ENCODE assay signal across 30 cellular contexts in the genomic region with DNA sequence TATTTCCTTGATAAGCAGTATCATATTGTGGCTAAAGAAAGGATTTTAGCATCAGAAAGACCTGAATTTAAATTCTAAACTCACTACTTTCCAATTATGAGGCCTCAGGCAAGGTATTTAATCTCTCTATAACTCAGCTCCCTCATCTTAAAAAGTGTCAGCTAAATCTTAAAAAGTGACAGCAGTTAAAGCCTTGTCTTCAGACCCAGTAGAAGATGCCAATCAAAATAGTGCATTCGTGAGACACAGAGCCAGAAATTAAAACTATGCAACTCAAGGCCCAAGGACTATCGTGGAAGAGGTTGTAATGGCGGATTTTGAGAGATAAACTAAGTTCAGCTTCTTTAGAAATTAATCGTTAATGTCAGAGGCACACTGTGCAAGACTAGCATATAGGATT.
"Had no signal": no experiment of that assay in that cellular context is flagged by ENCODE, and none has a peak within 500 bp of the region (broad histone marks: within the 10 kb centered on the region; RNA-seq: fewer than 3 reads in every experiment).

No MANE protein-coding gene starts in this region.

- H3K36me3 Mint-ChIP-seq: activated naive CD4-positive, alpha-beta T cell treated with anti-CD3 and anti-CD28 coated beads, Interleukin-2, amount 50 U/mL, for 72 hours; WTC11 had no signal

- ATAC-seq: activated CD4-positive, alpha-beta T cell treated with anti-CD3 and anti-CD28 coated beads for 36 hours; activated CD4-positive, CD25-positive, alpha-beta regulatory T cell treated with anti-CD3 and anti-CD28 coated beads, Interleukin-2, amount 50 U/mL, for 24 hours; activated CD8-positive, alpha-beta T cell treated with anti-CD3 and anti-CD28 coated beads, Interleukin-2, amount 10 ng/mL, durations not matched to agents 7 days and 5 days; activated naive CD4-positive, alpha-beta T cell treated with anti-CD3 and anti-CD28 coated beads, Interleukin-2, amount 50 U/mL, for 72 hours; body of pancreas had no signal

- FAIRE-seq: astrocyte had no signal

- H3K4me2 ChIP-seq: KMS-11 had no signal

- H3K36me3 ChIP-seq: adrenal gland, breast epithelium had no signal

- H3K27me3 ChIP-seq: adrenal gland, body of pancreas, breast epithelium had no signal

- DNase-seq: activated CD4-positive, alpha-beta T cell treated with anti-CD3 and anti-CD28 coated beads for 36 hours; activated CD4-positive, alpha-beta T cell treated with anti-CD3 and anti-CD28 coated beads, Interleukin-2, amount 10 ng/mL, durations not matched to agents 7 days and 5 days; activated CD4-positive, alpha-beta T cell treated with anti-CD3 and anti-CD28 coated beads, Interleukin-2, amount 50 U/mL, for 48 hours; activated CD8-positive, alpha-beta T cell treated with anti-CD3 and anti-CD28 coated beads, Interleukin-2, amount 10 ng/mL, durations not matched to agents 7 days and 5 days; activated gamma-delta T cell; activated naive CD4-positive, alpha-beta T cell treated with Interleukin-2 at 50 U/mL for 16 hours; activated T-cell treated with anti-CD3 and anti-CD28 coated beads, Interleukin-2, amount 50 U/mL, for 24 hours; adrenal gland; body of pancreas; MM.1S; MV-4-11; NCI-H1092; NCI-H1417; NCI-H187 treated with DMSO at 0.1 percent for 48 hours; NCI-H2081; NCI-H2171 treated with DMSO at 0.1 percent for 48 hours; NCI-H2227 treated with DMSO at 0.1 percent for 48 hours; NCI-H446; NCI-H510A treated with DMSO at 0.1 percent for 48 hours; NCI-H526 treated with DMSO at 0.1 percent for 48 hours; NCI-H82; NK-92 treated with Interleukin-12 subunit alpha and Interleukin-12 subunit beta, amount 100 ng/mL, for 24 hours; Right ventricle myocardium superior had no signal

- H3K27ac Mint-ChIP-seq: activated CD4-positive, alpha-beta T cell treated with anti-CD3 and anti-CD28 coated beads for 36 hours; activated CD4-positive, alpha-beta T cell treated with anti-CD3 and anti-CD28 coated beads, Interleukin-2, amount 10 ng/mL, durations not matched to agents 7 days and 5 days; activated CD8-positive, alpha-beta T cell treated with anti-CD3 and anti-CD28 coated beads, Interleukin-2, amount 10 ng/mL, durations not matched to agents 7 days and 5 days; activated naive CD4-positive, alpha-beta T cell treated with anti-CD3 and anti-CD28 coated beads, Interleukin-2, amount 50 U/mL, for 72 hours; activated T-cell treated with anti-CD3 and anti-CD28 coated beads, Interleukin-2, amount 50 U/mL, for 24 hours; activated T-helper 2 cell treated with anti-CD3 and anti-CD28 coated beads, Interferon-gamma antibody, Interleukin-2, Interleukin-4, amounts not matched to agents 10 μg/mL and 5 μg/mL and 100 μg/mL, durations not matched to agents 14 hours and 24 hours and 36 hours; WTC11 had no signal

- H3K4me1 ChIP-seq: adrenal gland, body of pancreas, breast epithelium had no signal

- H3K9me3 ChIP-seq: adrenal gland, body of pancreas had no signal

- H3K27me3 Mint-ChIP-seq: activated CD4-positive, alpha-beta T cell treated with anti-CD3 and anti-CD28 coated beads for 36 hours; activated CD4-positive, alpha-beta T cell treated with anti-CD3 and anti-CD28 coated beads, Interleukin-2, amount 10 ng/mL, durations not matched to agents 7 days and 5 days; activated T-cell treated with anti-CD3 and anti-CD28 coated beads, Interleukin-2, amount 50 U/mL, for 24 hours had no signal

- H3K4me3 ChIP-seq: adrenal gland, body of pancreas, breast epithelium had no signal

- H3K9ac ChIP-seq: KMS-11 had no signal

- H3K4me3 Mint-ChIP-seq: activated CD4-positive, alpha-beta T cell treated with anti-CD3 and anti-CD28 coated beads for 36 hours; activated CD4-positive, alpha-beta T cell treated with anti-CD3 and anti-CD28 coated beads, Interleukin-2, amount 10 ng/mL, durations not matched to agents 7 days and 5 days; activated CD8-positive, alpha-beta T cell treated with anti-CD3 and anti-CD28 coated beads, Interleukin-2, amount 10 ng/mL, durations not matched to agents 7 days and 5 days; activated T-cell treated with anti-CD3 and anti-CD28 coated beads, Interleukin-2, amount 50 U/mL, for 24 hours; WTC11 had no signal

- H3K4me1 Mint-ChIP-seq: activated CD4-positive, alpha-beta T cell treated with anti-CD3 and anti-CD28 coated beads for 36 hours; activated CD4-positive, alpha-beta T cell treated with anti-CD3 and anti-CD28 coated beads, Interleukin-2, amount 10 ng/mL, durations not matched to agents 7 days and 5 days had no signal

- H3K27ac ChIP-seq: adrenal gland, body of pancreas, breast epithelium, KMS-11 had no signal
